9 cellular contexts compared by ENCODE assay signal in genomic region chr14:24311837-24312615, GRCh38.
A peak's percentile ranks its signal among the peaks of the same experiment; 100 is the strongest.
DNase-seq lines count a peak whose midpoint lies in the region; ATAC-seq lines count a peak whose summit lies in the region.
"Had no signal": no experiment of that assay in that cellular context is flagged by ENCODE, and none has a peak within 500 bp of the region (broad histone marks: within the 10 kb centered on the region; RNA-seq: fewer than 3 reads in every experiment).

No MANE protein-coding gene starts in this region.

- H3K9me3 Mint-ChIP-seq in stimulated activated naive CD8-positive, alpha-beta T cell treated with anti-CD3 and anti-CD28 coated beads, Interleukin-15, Interleukin-2, amounts not matched to agents 100 ng/mL and 50 ng/mL, for 24 hours, result no peaks in the 10 kb centered on the region
- H3K9me3 Mint-ChIP-seq in activated naive CD8-positive, alpha-beta T cell treated with anti-CD3 and anti-CD28 coated beads, Interleukin-2, amount 50 U/mL, for 24 hours, result no peaks in the 10 kb centered on the region
- no peaks in the 10 kb centered on the region for H3K9me3 Mint-ChIP-seq in memory B cell

- no peak for ATAC-seq in stimulated activated naive CD8-positive, alpha-beta T cell treated with anti-CD3 and anti-CD28 coated beads, Interleukin-15, Interleukin-2, amounts not matched to agents 100 U/mL and 50 U/mL, for 24 hours
- no peak for ATAC-seq in activated naive CD8-positive, alpha-beta T cell treated with anti-CD3 and anti-CD28 coated beads, Interleukin-2, amount 50 U/mL, for 24 hours
- ATAC-seq in memory B cell (ENCODE audit: low read depth), result no peak
- ATAC-seq in HG02970 (IDR thresholded peaks at IDR 0.05; ENCODE audit: low FRiP score, unreplicated experiment), result no peak
- no peak for ATAC-seq in HG03460 (IDR thresholded peaks at IDR 0.05; ENCODE audit: unreplicated experiment)

- H3K36me3 Mint-ChIP-seq in stimulated activated naive CD8-positive, alpha-beta T cell treated with anti-CD3 and anti-CD28 coated beads, Interleukin-15, Interleukin-2, amounts not matched to agents 100 ng/mL and 50 ng/mL, for 24 hours (ENCODE audit: low read depth), result peaks cover 40% of the 10 kb centered on the region
- peaks cover 33% of the 10 kb centered on the region for H3K36me3 Mint-ChIP-seq in activated naive CD8-positive, alpha-beta T cell treated with anti-CD3 and anti-CD28 coated beads, Interleukin-2, amount 50 U/mL, for 24 hours (ENCODE audit: low read depth)
- peaks cover 7% of the 10 kb centered on the region for H3K36me3 Mint-ChIP-seq in memory B cell

- no peaks in the 10 kb centered on the region for H3K27me3 Mint-ChIP-seq in stimulated activated naive CD8-positive, alpha-beta T cell treated with anti-CD3 and anti-CD28 coated beads, Interleukin-15, Interleukin-2, amounts not matched to agents 100 ng/mL and 50 ng/mL, for 24 hours
- no peaks in the 10 kb centered on the region for H3K27me3 Mint-ChIP-seq in activated naive CD8-positive, alpha-beta T cell treated with anti-CD3 and anti-CD28 coated beads, Interleukin-2, amount 50 U/mL, for 24 hours
- no peaks in the 10 kb centered on the region for H3K27me3 Mint-ChIP-seq in memory B cell

- peak overlapping the region; percentile 74 for H3K4me3 Mint-ChIP-seq in stimulated activated naive CD8-positive, alpha-beta T cell treated with anti-CD3 and anti-CD28 coated beads, Interleukin-15, Interleukin-2, amounts not matched to agents 100 ng/mL and 50 ng/mL, for 24 hours
- H3K4me3 Mint-ChIP-seq in activated naive CD8-positive, alpha-beta T cell treated with anti-CD3 and anti-CD28 coated beads, Interleukin-2, amount 50 U/mL, for 24 hours, result peak overlapping the region; percentile 68
- peak overlapping the region; percentile 80 for H3K4me3 Mint-ChIP-seq in memory B cell

- H3K27ac Mint-ChIP-seq in stimulated activated naive CD8-positive, alpha-beta T cell treated with anti-CD3 and anti-CD28 coated beads, Interleukin-15, Interleukin-2, amounts not matched to agents 100 ng/mL and 50 ng/mL, for 24 hours, result peak overlapping the region; percentile 67
- peak overlapping the region; percentile 39 for H3K27ac Mint-ChIP-seq in activated naive CD8-positive, alpha-beta T cell treated with anti-CD3 and anti-CD28 coated beads, Interleukin-2, amount 50 U/mL, for 24 hours
- H3K27ac Mint-ChIP-seq in memory B cell, result peak overlapping the region; percentile 87

- H3K4me1 Mint-ChIP-seq in stimulated activated naive CD8-positive, alpha-beta T cell treated with anti-CD3 and anti-CD28 coated beads, Interleukin-15, Interleukin-2, amounts not matched to agents 100 ng/mL and 50 ng/mL, for 24 hours (ENCODE audit: low read depth), result peaks cover 72% of the 10 kb centered on the region
- H3K4me1 Mint-ChIP-seq in activated naive CD8-positive, alpha-beta T cell treated with anti-CD3 and anti-CD28 coated beads, Interleukin-2, amount 50 U/mL, for 24 hours, result peaks cover 78% of the 10 kb centered on the region
- H3K4me1 Mint-ChIP-seq in memory B cell, result peaks cover 45% of the 10 kb centered on the region

- no peak for DNase-seq in stimulated activated naive CD8-positive, alpha-beta T cell treated with anti-CD3 and anti-CD28 coated beads, Interleukin-15, Interleukin-2, amounts not matched to agents 100 U/mL and 50 U/mL, for 24 hours
- DNase-seq in activated naive CD8-positive, alpha-beta T cell treated with anti-CD3 and anti-CD28 coated beads, Interleukin-2, amount 50 U/mL, for 24 hours, result no peak
- DNase-seq in memory B cell (ENCODE audit: low spot score in 2 of 2) (no peak), cerebellar nuclear complex (lab: John Stamatoyannopoulos, UW) (no peak)
- no peak for DNase-seq in stimulated activated CD4-positive, alpha-beta T cell treated with anti-CD3 and anti-CD28 coated beads, Interleukin-4, amount 100 ng/mL, for 1 hour
- DNase-seq: NCI-H446 had no signal
